In genomic region chr2:233418761-233419625, GRCh38 we compare ENCODE assay signal across 8 cellular contexts.
DNase-seq lines count a peak whose midpoint lies in the region; ATAC-seq, FAIRE-seq and TF ChIP-seq lines count a peak whose summit lies in the region.

No MANE protein-coding gene starts in this region.

- no peaks in the 10 kb centered on the region for H3K9me2 ChIP-seq in GM23338 (ENCODE audit: insufficient read depth)

- no peak overlapping the region for H3K4me3 ChIP-seq in GM23338
- peak overlapping the region; percentile 0 to 30 (median 7) for H3K4me3 ChIP-seq in Peyer's patch
- H3K4me3 ChIP-seq in bronchial epithelial cell (ENCODE audit: low read depth, low read length) = no peak overlapping the region

- H3K4me3 Mint-ChIP-seq in GM23338 (no peak overlapping the region), naive B cell (peak overlapping the region; percentile 83 to 96 (median 95))

- H3K9me3 Mint-ChIP-seq in GM23338 (no peaks in the 10 kb centered on the region; the same call in 2 of the 3 replicates), naive B cell (no peaks in the 10 kb centered on the region)

- H3K4me1 ChIP-seq in GM23338 (ENCODE audit: insufficient read depth) (peaks cover 17% of the 10 kb centered on the region), Peyer's patch (peaks cover 12 to 76% (median 21%) of the 10 kb centered on the region in 4 donors)

- H3K36me3 ChIP-seq in GM23338 (ENCODE audit: insufficient read depth) (no peaks in the 10 kb centered on the region), Peyer's patch (no peaks in the 10 kb centered on the region), bronchial epithelial cell (ENCODE audit: control insufficient read depth, insufficient read depth, low read length) (no peaks in the 10 kb centered on the region)

- peak overlapping the region; percentile 85 for H3K27ac Mint-ChIP-seq in GM23338
- H3K27ac Mint-ChIP-seq in naive B cell = peak overlapping the region; percentile 95 to 99 (median 98)

- no peak for FAIRE-seq in bronchial epithelial cell (lab: Jason Lieb, UNC)

- peaks cover 26% of the 10 kb centered on the region for H3K79me2 ChIP-seq in GM23338 (replicated peaks; ENCODE audit: insufficient read depth)

- H3K27me3 Mint-ChIP-seq in GM23338 (ENCODE audit: insufficient read depth, low read depth, poor library complexity) (peaks cover 10% of the 10 kb centered on the region), naive B cell (no peaks in the 10 kb centered on the region)

- H2AFZ ChIP-seq in GM23338 = no peak overlapping the region

- peak; percentile 50 for DNase-seq in EL
- no peak for DNase-seq in GM23338 (ENCODE audit: low spot score)
- peak in 2 of 3 donors; percentile 80 to 81 for DNase-seq in Peyer's patch
- peak; percentile 42 for DNase-seq in bronchial epithelial cell (ENCODE audit: low read depth)
- DNase-seq in naive B cell = peak; percentile 88
- DNase-seq in globus pallidus (ENCODE audit: low spot score) = no peak
- no peak for DNase-seq in NCI-H345 treated with DMSO at 0.1 percent for 48 hours (lab: John Stamatoyannopoulos, UW; ENCODE audit: unreplicated experiment)
- no peak for DNase-seq in NCI-H82 treated with DMSO at 0.1 percent for 48 hours (lab: John Stamatoyannopoulos, UW; ENCODE audit: unreplicated experiment)

- no peak for TF ChIP-seq POLR2A in Peyer's patch (IDR thresholded peaks at IDR 0.05)

- peak overlapping the region; percentile 55; the same call in 1 of the 2 replicates for H3K27ac ChIP-seq in GM23338 (ENCODE audit: low read depth)
- H3K27ac ChIP-seq in Peyer's patch = peak overlapping the region; percentile 20 to 85 (median 61)

- H3K9me3 ChIP-seq in Peyer's patch = no peaks in the 10 kb centered on the region

- H3K36me3 Mint-ChIP-seq in GM23338 (ENCODE audit: low read depth) (0 out of 3 replicates have a peak, but pooled peaks cover 1% of the 10 kb centered on the region), naive B cell (no peaks in the 10 kb centered on the region)

- H3K27me3 ChIP-seq in GM23338 (ENCODE audit: insufficient read depth) = no peaks in the 10 kb centered on the region
- no peaks in the 10 kb centered on the region for H3K27me3 ChIP-seq in Peyer's patch
- H3K27me3 ChIP-seq in bronchial epithelial cell (ENCODE audit: control insufficient read depth, insufficient read depth, low read length) = no peaks in the 10 kb centered on the region

- H4K20me1 ChIP-seq in GM23338 (replicated peaks; ENCODE audit: insufficient read depth) = peaks cover 5% of the 10 kb centered on the region; the same call in 1 of the 2 replicates

- no peak overlapping the region for H3K4me2 ChIP-seq in GM23338

- H3F3A ChIP-seq in GM23338 (replicated peaks; ENCODE audit: low read depth) = no peaks in the 10 kb centered on the region

- peaks cover 49% of the 10 kb centered on the region for H3K4me1 Mint-ChIP-seq in GM23338
- peaks cover 81 to 100% (median 95%) of the 10 kb centered on the region in 3 donors for H3K4me1 Mint-ChIP-seq in naive B cell

- TF ChIP-seq CTCF in GM23338 (conservative IDR thresholded peaks at IDR 0.05; ENCODE audit: low read depth in 2 of 2) (no peak), Peyer's patch (IDR thresholded peaks at IDR 0.05) (no peak), bronchial epithelial cell (IDR thresholded peaks at IDR 0.05; ENCODE audit: insufficient read depth, low read length, severe bottlenecking) (no peak)

- no peak for ATAC-seq in GM23338
- peak; percentile 80 to 82 for ATAC-seq in naive B cell (ENCODE audit: low read depth in 2 of 2)

TF ChIP-seq in GM23338, 12 proteins besides CTCF, POLR2A, EP300 and RAD21 (continues in another document):
- TF ChIP-seq, protein P1, sequence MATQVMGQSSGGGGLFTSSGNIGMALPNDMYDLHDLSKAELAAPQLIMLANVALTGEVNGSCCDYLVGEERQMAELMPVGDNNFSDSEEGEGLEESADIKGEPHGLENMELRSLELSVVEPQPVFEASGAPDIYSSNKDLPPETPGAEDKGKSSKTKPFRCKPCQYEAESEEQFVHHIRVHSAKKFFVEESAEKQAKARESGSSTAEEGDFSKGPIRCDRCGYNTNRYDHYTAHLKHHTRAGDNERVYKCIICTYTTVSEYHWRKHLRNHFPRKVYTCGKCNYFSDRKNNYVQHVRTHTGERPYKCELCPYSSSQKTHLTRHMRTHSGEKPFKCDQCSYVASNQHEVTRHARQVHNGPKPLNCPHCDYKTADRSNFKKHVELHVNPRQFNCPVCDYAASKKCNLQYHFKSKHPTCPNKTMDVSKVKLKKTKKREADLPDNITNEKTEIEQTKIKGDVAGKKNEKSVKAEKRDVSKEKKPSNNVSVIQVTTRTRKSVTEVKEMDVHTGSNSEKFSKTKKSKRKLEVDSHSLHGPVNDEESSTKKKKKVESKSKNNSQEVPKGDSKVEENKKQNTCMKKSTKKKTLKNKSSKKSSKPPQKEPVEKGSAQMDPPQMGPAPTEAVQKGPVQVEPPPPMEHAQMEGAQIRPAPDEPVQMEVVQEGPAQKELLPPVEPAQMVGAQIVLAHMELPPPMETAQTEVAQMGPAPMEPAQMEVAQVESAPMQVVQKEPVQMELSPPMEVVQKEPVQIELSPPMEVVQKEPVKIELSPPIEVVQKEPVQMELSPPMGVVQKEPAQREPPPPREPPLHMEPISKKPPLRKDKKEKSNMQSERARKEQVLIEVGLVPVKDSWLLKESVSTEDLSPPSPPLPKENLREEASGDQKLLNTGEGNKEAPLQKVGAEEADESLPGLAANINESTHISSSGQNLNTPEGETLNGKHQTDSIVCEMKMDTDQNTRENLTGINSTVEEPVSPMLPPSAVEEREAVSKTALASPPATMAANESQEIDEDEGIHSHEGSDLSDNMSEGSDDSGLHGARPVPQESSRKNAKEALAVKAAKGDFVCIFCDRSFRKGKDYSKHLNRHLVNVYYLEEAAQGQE (IDR thresholded peaks at IDR 0.05; ENCODE audit: unreplicated experiment) = no peak
- no peak for TF ChIP-seq STAT1 (IDR thresholded peaks at IDR 0.05; ENCODE audit: unreplicated experiment)
- no peak for TF ChIP-seq EZH2 (IDR thresholded peaks at IDR 0.05; ENCODE audit: low read depth, unreplicated experiment)
- TF ChIP-seq EZH2phosphoT487 (IDR thresholded peaks at IDR 0.05; ENCODE audit: unreplicated experiment) = no peak
- no peak for TF ChIP-seq JUNB (IDR thresholded peaks at IDR 0.05; ENCODE audit: unreplicated experiment)
- TF ChIP-seq, protein P2, sequence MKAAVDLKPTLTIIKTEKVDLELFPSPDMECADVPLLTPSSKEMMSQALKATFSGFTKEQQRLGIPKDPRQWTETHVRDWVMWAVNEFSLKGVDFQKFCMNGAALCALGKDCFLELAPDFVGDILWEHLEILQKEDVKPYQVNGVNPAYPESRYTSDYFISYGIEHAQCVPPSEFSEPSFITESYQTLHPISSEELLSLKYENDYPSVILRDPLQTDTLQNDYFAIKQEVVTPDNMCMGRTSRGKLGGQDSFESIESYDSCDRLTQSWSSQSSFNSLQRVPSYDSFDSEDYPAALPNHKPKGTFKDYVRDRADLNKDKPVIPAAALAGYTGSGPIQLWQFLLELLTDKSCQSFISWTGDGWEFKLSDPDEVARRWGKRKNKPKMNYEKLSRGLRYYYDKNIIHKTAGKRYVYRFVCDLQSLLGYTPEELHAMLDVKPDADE (IDR thresholded peaks at IDR 0.05) = no peak

Comparison
In these comparisons a context has a peak if more than half of its experiments do, and no peak if none do; other contexts are left out.
1. DNase-seq: peak in EL (single experiment), Peyer's patch (2 of 3), bronchial epithelial cell (single experiment) and naive B cell (single experiment); none in GM23338 (single experiment), globus pallidus (single experiment), NCI-H345 treated with DMSO at 0.1 percent for 48 hours (single experiment) and NCI-H82 treated with DMSO at 0.1 percent for 48 hours (single experiment).
2. H3K4me3 ChIP-seq: peak in Peyer's patch (4 of 4); none in GM23338 (single experiment) and bronchial epithelial cell (single experiment).